26 cellular contexts compared by ENCODE assay signal in the genomic region with DNA sequence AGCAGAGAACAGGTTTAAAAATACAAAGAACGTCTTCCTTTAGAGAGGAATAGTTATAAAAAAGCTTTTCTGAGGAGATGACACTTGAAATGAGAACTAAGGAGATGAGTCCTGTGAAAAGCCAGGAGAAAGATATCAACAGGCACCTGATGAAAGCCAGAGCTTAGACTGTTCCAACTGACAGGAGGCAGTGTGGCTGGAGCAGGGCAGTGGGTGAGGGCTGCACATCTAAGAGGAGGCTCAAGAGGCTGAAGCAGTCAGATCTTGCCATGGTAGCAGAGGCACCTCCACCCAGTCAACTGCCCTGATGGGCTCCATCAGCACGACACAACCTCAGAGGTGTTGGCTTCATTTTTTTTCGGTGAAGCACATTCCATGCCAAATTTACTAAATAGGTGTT.
A peak's percentile ranks its signal among the peaks of the same experiment; 100 is the strongest.
DNase-seq lines count a peak whose midpoint lies in the region; ATAC-seq, FAIRE-seq and TF ChIP-seq lines count a peak whose summit lies in the region.
"Had no signal": no experiment of that assay in that cellular context is flagged by ENCODE, and none has a peak within 500 bp of the region (broad histone marks: within the 10 kb centered on the region; RNA-seq: fewer than 3 reads in every experiment).

No MANE protein-coding gene starts in this region.

- H3K27me3 ChIP-seq in GM12878 (replicated peaks in 1 of 2; ENCODE audit: control insufficient read depth in 2 of 2, insufficient read depth in 2 of 2, low read length in 1 of 2) = no peaks in the 10 kb centered on the region
- H3K27me3 ChIP-seq: BE2C, BLaER1 had no signal

- no peaks in the 10 kb centered on the region for H3K27me3 Mint-ChIP-seq in activated T-cell treated with anti-CD3 and anti-CD28 coated beads, Interleukin-2, amount 50 U/mL, for 72 hours (ENCODE audit: low read depth)
- H3K27me3 Mint-ChIP-seq: CD4-positive, alpha-beta memory T cell; CD4-positive, CD25-positive, alpha-beta regulatory T cell had no signal

- WGBS in GM12878 (ENCODE audit: insufficient coverage, insufficient replicate concordance, low lambda C conversion rate, missing lambda C conversion rate) = 7% methylated on average over 3 of the region's 3 CpGs

- in situ Hi-C loops in GM12878 (cut with MboI) = no loop called here
- in situ Hi-C loops in G401 (cut with HindIII; ENCODE audit: low sequenced_read_pairs) = no loop called here

- POLR2A ChIA-PET in GM12878 (lab: Charles Lee) = interaction anchor here (0.6 to 2.1 kb wide), 5 partner anchors 12 to 327 kb away, joined by 3 to 6 read pairs (median 4); no protein-coding TSS in a partner anchor

- H3K4me2 ChIP-seq in GM12878 (ENCODE audit: control insufficient read depth, insufficient read depth) = no peak overlapping the region
- H3K4me2 ChIP-seq: BLaER1 had no signal

- TF ChIP-seq EP300 in GM12878 (IDR thresholded peaks at IDR 0.05; ENCODE audit: borderline replicate concordance in 1 of 2, control insufficient read depth in 1 of 2, low read depth in 2 of 2, low read length in 2 of 2) = no peak

- no peak overlapping the region for H3K27ac ChIP-seq in GM12878 (ENCODE audit: control insufficient read depth, insufficient read depth)
- H3K27ac ChIP-seq: BLaER1 had no signal

- H3K9ac ChIP-seq in GM12878 (ENCODE audit: control insufficient read depth, insufficient read depth, low read length) = no peak overlapping the region
- H3K9ac ChIP-seq: BLaER1 had no signal

- RAD21 ChIA-PET in GM12878 (lab: Charles Lee; ENCODE audit: unreplicated experiment) = interaction anchor here (0.6 to 3.4 kb wide), 10 partner anchors 12 to 157 kb away, joined by 3 to 16 read pairs (median 4); no protein-coding TSS in a partner anchor

- no peaks in the 10 kb centered on the region; the same call in 2 of the 3 replicates for H3K9me3 ChIP-seq in GM12878 (replicated peaks; ENCODE audit: control insufficient read depth, insufficient read depth, low read length)
- H3K9me3 ChIP-seq: BE2C had no signal

- no peaks in the 10 kb centered on the region for H3K4me1 Mint-ChIP-seq in activated T-cell treated with anti-CD3 and anti-CD28 coated beads, Interleukin-2, amount 50 U/mL, for 72 hours (ENCODE audit: low read depth)
- H3K4me1 Mint-ChIP-seq: CD14-positive monocyte; CD4-positive, alpha-beta memory T cell; CD4-positive, CD25-positive, alpha-beta regulatory T cell; CD8-positive, alpha-beta memory T cell had no signal

- TF ChIP-seq CTCF in GM12878 (IDR thresholded peaks at IDR 0.05 in 2 of 3, conservative IDR thresholded peaks at IDR 0.05 in 1 of 3; ENCODE audit: control insufficient read depth in 2 of 3, extremely low read depth in 1 of 3, insufficient read depth in 1 of 3, low read depth in 3 of 3, low read length in 3 of 3) = no peak

- ATAC-seq in GM12878 (peak; percentile 36; the same call in 1 of the 3 replicates), left lobe of liver (peak; percentile 19)
- ATAC-seq in activated T-cell treated with anti-CD3 and anti-CD28 coated beads, Interleukin-2, amount 50 U/mL, for 72 hours (replicated peaks in 1 of 2) = no peak

- peaks cover 2% of the 10 kb centered on the region in 2 donors for H3K36me3 Mint-ChIP-seq in activated T-cell treated with anti-CD3 and anti-CD28 coated beads, Interleukin-2, amount 50 U/mL, for 72 hours (ENCODE audit: insufficient read depth in 2 of 2)
- H3K36me3 Mint-ChIP-seq: CD14-positive monocyte; CD4-positive, alpha-beta memory T cell; CD4-positive, CD25-positive, alpha-beta regulatory T cell had no signal

- no peak overlapping the region for H2AFZ ChIP-seq in GM12878 (ENCODE audit: control insufficient read depth, low read depth, low read length)

- no peaks in the 10 kb centered on the region for H3K36me3 ChIP-seq in GM12878 (ENCODE audit: control insufficient read depth in 2 of 2, insufficient read depth in 2 of 2, low read length in 1 of 2)
- H3K36me3 ChIP-seq: BE2C, BLaER1 had no signal

- no peaks in the 10 kb centered on the region for H4K20me1 ChIP-seq in GM12878 (ENCODE audit: control insufficient read depth, insufficient read depth)
- H4K20me1 ChIP-seq: BLaER1 had no signal

- no peaks in the 10 kb centered on the region for H3K4me1 ChIP-seq in GM12878 (ENCODE audit: control insufficient read depth, insufficient read depth, low read length)
- H3K4me1 ChIP-seq: BE2C, BLaER1 had no signal

- H3K27ac Mint-ChIP-seq in activated T-cell treated with anti-CD3 and anti-CD28 coated beads, Interleukin-2, amount 50 U/mL, for 72 hours = no peak overlapping the region
- H3K27ac Mint-ChIP-seq: CD14-positive monocyte; CD4-positive, alpha-beta memory T cell; CD4-positive, CD25-positive, alpha-beta regulatory T cell; CD8-positive, alpha-beta memory T cell had no signal

- H3K4me3 ChIP-seq in GM12878 = no peak overlapping the region
- H3K4me3 ChIP-seq: BLaER1 had no signal

- H3K4me3 Mint-ChIP-seq in activated T-cell treated with anti-CD3 and anti-CD28 coated beads, Interleukin-2, amount 50 U/mL, for 72 hours = no peak overlapping the region
- H3K4me3 Mint-ChIP-seq: CD14-positive monocyte; CD4-positive, alpha-beta memory T cell; CD4-positive, CD25-positive, alpha-beta regulatory T cell; CD8-positive, alpha-beta memory T cell had no signal

- no peak for TF ChIP-seq RAD21 in GM12878 (IDR thresholded peaks at IDR 0.05; ENCODE audit: insufficient read depth, low read depth, low read length)

- no peak for FAIRE-seq in GM12878 (lab: Jason Lieb, UNC)
- FAIRE-seq: A204.1, G401.6, GM12892, GM18507 had no signal

- intact Hi-C loops in GM12878 (cut with micrococcal nuclease; ENCODE audit: unreplicated experiment) = no loop called here

- CTCF ChIA-PET in GM12878 (lab: Yijun Ruan, JAX) = interaction anchor here (1.1 to 2.2 kb wide), 4 partner anchors 12 to 94 kb away, joined by 3 to 6 read pairs (median 4); no protein-coding TSS in a partner anchor

- H3K79me2 ChIP-seq in GM12878 (ENCODE audit: control insufficient read depth, insufficient read depth, low read length) = no peaks in the 10 kb centered on the region

- no TSS peak for BruUV-seq in GM12878 (replicated peaks; lab: Mats Ljungman, UMichigan)

- SMC1A ChIA-PET in GM12878 (lab: Charles Lee; ENCODE audit: uncharacterized antibody, unreplicated experiment) = interaction anchor here (0.6 to 2.8 kb wide), 16 partner anchors 9 to 1629 kb away, joined by 3 to 16 read pairs (median 4); no protein-coding TSS in a partner anchor

- no peak for DNase-seq in GM12878 (ENCODE audit: low read depth, low spot score)
- no peak for DNase-seq in left lobe of liver (ENCODE audit: low spot score)
- no peak for DNase-seq in stimulated activated CD4-positive, alpha-beta T cell treated with anti-CD3 and anti-CD28 coated beads, Interleukin-1b, Interleukin-23, amount 100 ng/mL, for 48 hours
- DNase-seq in G401 (ENCODE audit: low spot score) = no peak
- no peak for DNase-seq in activated T-cell treated with anti-CD3 and anti-CD28 coated beads, Interleukin-2, amount 50 U/mL, for 72 hours
- DNase-seq: 8988T; ACHN; BE2C; C1 segment of cervical spinal cord; CD4-positive, alpha-beta memory T cell; CD4-positive, CD25-positive, alpha-beta regulatory T cell; CD8-positive, alpha-beta memory T cell; COR-L47; DMS 273 treated with DMSO at 0.1 percent for 48 hours; DMS153; DMS53; DMS79; DND-41; EL; GF-D8 had no signal

- peaks cover 0 to 1% of the 10 kb centered on the region in 2 donors for H3K9me3 Mint-ChIP-seq in activated T-cell treated with anti-CD3 and anti-CD28 coated beads, Interleukin-2, amount 50 U/mL, for 72 hours

- TF ChIP-seq POLR2A in GM12878 (IDR thresholded peaks at IDR 0.05; ENCODE audit: low read depth, low read length) = no peak

TF ChIP-seq in GM12878, 131 proteins besides CTCF, POLR2A, EP300 and RAD21:
- TF ChIP-seq CBX5 (IDR thresholded peaks at IDR 0.05; ENCODE audit: low read depth) (no peak), LARP7 (IDR thresholded peaks at IDR 0.05) (no peak), SPI1 (IDR thresholded peaks at IDR 0.05; ENCODE audit: borderline replicate concordance, insufficient read depth, low read depth, low read length) (no peak), CHD4 (IDR thresholded peaks at IDR 0.05) (no peak)
- TF ChIP-seq, protein P1, sequence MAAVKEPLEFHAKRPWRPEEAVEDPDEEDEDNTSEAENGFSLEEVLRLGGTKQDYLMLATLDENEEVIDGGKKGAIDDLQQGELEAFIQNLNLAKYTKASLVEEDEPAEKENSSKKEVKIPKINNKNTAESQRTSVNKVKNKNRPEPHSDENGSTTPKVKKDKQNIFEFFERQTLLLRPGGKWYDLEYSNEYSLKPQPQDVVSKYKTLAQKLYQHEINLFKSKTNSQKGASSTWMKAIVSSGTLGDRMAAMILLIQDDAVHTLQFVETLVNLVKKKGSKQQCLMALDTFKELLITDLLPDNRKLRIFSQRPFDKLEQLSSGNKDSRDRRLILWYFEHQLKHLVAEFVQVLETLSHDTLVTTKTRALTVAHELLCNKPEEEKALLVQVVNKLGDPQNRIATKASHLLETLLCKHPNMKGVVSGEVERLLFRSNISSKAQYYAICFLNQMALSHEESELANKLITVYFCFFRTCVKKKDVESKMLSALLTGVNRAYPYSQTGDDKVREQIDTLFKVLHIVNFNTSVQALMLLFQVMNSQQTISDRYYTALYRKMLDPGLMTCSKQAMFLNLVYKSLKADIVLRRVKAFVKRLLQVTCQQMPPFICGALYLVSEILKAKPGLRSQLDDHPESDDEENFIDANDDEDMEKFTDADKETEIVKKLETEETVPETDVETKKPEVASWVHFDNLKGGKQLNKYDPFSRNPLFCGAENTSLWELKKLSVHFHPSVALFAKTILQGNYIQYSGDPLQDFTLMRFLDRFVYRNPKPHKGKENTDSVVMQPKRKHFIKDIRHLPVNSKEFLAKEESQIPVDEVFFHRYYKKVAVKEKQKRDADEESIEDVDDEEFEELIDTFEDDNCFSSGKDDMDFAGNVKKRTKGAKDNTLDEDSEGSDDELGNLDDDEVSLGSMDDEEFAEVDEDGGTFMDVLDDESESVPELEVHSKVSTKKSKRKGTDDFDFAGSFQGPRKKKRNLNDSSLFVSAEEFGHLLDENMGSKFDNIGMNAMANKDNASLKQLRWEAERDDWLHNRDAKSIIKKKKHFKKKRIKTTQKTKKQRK (IDR thresholded peaks at IDR 0.05; ENCODE audit: low read depth, low read length) = no peak
TF ChIP-seq in GM12878: peak in this region for 0.

Comparison
In these comparisons a context has a peak if more than half of its experiments do, and no peak if none do; other contexts are left out.
1. ATAC-seq: peak in GM12878 (single experiment) and left lobe of liver (single experiment); none in activated T-cell treated with anti-CD3 and anti-CD28 coated beads, Interleukin-2, amount 50 U/mL, for 72 hours (0 of 2).